In the genomic region with DNA sequence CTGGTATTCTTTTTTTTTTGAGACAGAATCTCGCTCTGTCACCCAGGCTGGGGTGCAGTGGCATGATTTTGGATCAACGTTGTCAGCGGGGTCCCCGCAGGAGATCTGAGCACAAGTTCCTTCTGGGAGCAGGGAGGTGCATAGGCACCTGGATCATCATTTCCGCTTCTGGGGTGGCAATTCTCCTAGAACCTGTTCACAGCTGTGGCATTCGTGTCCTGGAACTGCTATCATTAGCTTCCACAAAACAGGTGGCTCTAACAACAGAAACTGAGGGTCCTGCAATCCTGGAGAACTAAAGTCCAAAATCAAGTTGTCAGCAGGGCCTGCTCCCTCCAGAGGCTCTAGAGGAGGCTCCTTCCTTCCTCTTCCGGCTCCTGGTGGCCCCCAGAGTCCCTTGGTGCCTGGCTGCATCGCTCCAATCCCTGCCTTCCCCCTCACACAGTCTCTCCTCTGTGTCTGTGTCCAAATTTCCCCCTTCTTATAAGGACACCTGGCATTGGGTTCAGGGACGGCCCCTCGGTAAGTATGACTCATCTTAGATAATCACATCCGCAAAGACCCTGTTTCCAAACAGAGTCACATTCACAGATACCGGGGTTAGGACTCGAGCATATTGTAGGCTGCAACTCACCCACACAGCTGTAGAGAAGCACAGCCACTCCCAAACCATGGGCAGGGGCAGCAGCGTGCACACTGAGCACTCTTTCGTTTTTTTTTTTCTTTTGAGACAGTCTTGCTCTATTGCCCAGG, we compare ENCODE assay signal across 1 cellular context.
TF ChIP-seq lines count a peak whose summit lies in the region.

No MANE protein-coding gene starts in this region.

TF ChIP-seq in HepG2, 621 proteins besides CTCF, POLR2A, EP300 and RAD21 (continued from another document and continues in another):
- TF ChIP-seq CBX2 (IDR thresholded peaks at IDR 0.05; ENCODE audit: low read depth, low read length) (no peak), CBX2 (CRISPR knock-in tag; IDR thresholded peaks at IDR 0.05; ENCODE audit: low read depth) (0 out of 2 replicates have a peak, but pooled peaks have one; percentile 30), ZNF580 (CRISPR knock-in tag; IDR thresholded peaks at IDR 0.05; ENCODE audit: borderline replicate concordance, low read depth) (no peak), NFIC (IDR thresholded peaks at IDR 0.05; ENCODE audit: low read length) (no peak), ZSCAN12 (CRISPR knock-in tag; IDR thresholded peaks at IDR 0.05) (no peak), MXD3 (CRISPR knock-in tag; IDR thresholded peaks at IDR 0.05) (no peak), CHCHD3 (CRISPR knock-in tag; IDR thresholded peaks at IDR 0.05) (no peak; the same call in 1 of the 2 replicates), TEAD3 (CRISPR knock-in tag; optimal IDR thresholded peaks at IDR 0.05; ENCODE audit: borderline replicate concordance) (peak; percentile 27), ZNF552 (CRISPR knock-in tag; IDR thresholded peaks at IDR 0.05; ENCODE audit: borderline replicate concordance) (no peak), TAF1 (CRISPR knock-in tag; IDR thresholded peaks at IDR 0.05) (no peak), ZUFSP (CRISPR knock-in tag; IDR thresholded peaks at IDR 0.05; ENCODE audit: borderline replicate concordance) (no peak), BRCA1 (CRISPR knock-in tag; IDR thresholded peaks at IDR 0.05) (no peak), HIVEP1 (CRISPR knock-in tag; IDR thresholded peaks at IDR 0.05) (no peak), ZBTB25 (CRISPR knock-in tag; IDR thresholded peaks at IDR 0.05) (no peak), ZNF24 (IDR thresholded peaks at IDR 0.05) (no peak), ZNF703 (CRISPR knock-in tag; IDR thresholded peaks at IDR 0.05; ENCODE audit: borderline replicate concordance) (no peak), HNRNPLL (IDR thresholded peaks at IDR 0.05; ENCODE audit: low read depth, low read length, poor library complexity, severe bottlenecking) (no peak), SSRP1 (CRISPR knock-in tag; IDR thresholded peaks at IDR 0.05) (no peak), MYNN (CRISPR knock-in tag; IDR thresholded peaks at IDR 0.05; ENCODE audit: low read depth) (no peak), SUZ12 (IDR thresholded peaks at IDR 0.05; ENCODE audit: low read depth, low read length) (no peak), KLF16 (CRISPR knock-in tag; IDR thresholded peaks at IDR 0.05) (no peak; a peak in 1 of 4 replicates), HDAC6 (IDR thresholded peaks at IDR 0.05; ENCODE audit: low read depth, low read length) (no peak), SOX6 (IDR thresholded peaks at IDR 0.05) (no peak), SOX6 (CRISPR knock-in tag; IDR thresholded peaks at IDR 0.05) (peak; percentile 52; the same call in 1 of the 2 replicates), ZNF34 (CRISPR knock-in tag; IDR thresholded peaks at IDR 0.05; ENCODE audit: borderline replicate concordance) (0 out of 2 replicates have a peak, but pooled peaks have one; percentile 44), POLR2G (IDR thresholded peaks at IDR 0.05; ENCODE audit: low read depth, low read length) (peak; percentile 58), RAD51 (IDR thresholded peaks at IDR 0.05; ENCODE audit: borderline replicate concordance) (no peak), ZNF670 (CRISPR knock-in tag; IDR thresholded peaks at IDR 0.05; ENCODE audit: borderline replicate concordance) (no peak), NFATC3 (CRISPR knock-in tag; IDR thresholded peaks at IDR 0.05) (no peak), CCAR2 (optimal IDR thresholded peaks at IDR 0.05; ENCODE audit: low read depth, low read length) (peak; percentile 12), PAX8 (CRISPR knock-in tag; IDR thresholded peaks at IDR 0.05; ENCODE audit: borderline replicate concordance) (no peak), BRF2 (CRISPR knock-in tag; IDR thresholded peaks at IDR 0.05) (no peak), ZNF496 (CRISPR knock-in tag; IDR thresholded peaks at IDR 0.05; ENCODE audit: insufficient replicate concordance) (no peak), ZNF274 (CRISPR knock-in tag; IDR thresholded peaks at IDR 0.05) (no peak)
- TF ChIP-seq, protein P1, sequence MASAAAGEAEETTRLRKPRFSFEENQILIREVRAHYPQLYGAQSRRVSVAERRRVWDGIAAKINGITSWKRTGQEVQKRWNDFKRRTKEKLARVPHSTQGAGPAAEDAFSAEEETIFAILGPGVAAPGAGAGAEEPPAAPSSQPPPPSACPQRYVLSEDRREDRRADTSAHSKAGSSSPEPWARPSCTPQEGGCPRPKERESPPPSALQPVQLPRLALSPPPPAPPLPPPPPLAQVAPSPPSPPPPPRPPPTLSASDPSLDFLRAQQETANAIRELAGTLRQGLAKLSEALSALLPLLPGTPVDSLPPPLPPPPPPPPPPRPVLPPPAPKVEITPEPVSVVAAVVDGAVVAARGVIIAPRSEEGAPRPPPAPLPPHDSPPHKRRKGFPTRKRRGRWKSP (CRISPR knock-in tag; IDR thresholded peaks at IDR 0.05): 0 out of 2 replicates have a peak, but pooled peaks have one; percentile 45
- TF ChIP-seq, protein P2, sequence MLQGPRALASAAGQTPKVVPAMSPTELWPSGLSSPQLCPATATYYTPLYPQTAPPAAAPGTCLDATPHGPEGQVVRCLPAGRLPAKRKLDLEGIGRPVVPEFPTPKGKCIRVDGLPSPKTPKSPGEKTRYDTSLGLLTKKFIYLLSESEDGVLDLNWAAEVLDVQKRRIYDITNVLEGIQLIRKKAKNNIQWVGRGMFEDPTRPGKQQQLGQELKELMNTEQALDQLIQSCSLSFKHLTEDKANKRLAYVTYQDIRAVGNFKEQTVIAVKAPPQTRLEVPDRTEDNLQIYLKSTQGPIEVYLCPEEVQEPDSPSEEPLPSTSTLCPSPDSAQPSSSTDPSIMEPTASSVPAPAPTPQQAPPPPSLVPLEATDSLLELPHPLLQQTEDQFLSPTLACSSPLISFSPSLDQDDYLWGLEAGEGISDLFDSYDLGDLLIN (CRISPR knock-in tag; IDR thresholded peaks at IDR 0.05; ENCODE audit: borderline replicate concordance): no peak
- TF ChIP-seq, protein P3, sequence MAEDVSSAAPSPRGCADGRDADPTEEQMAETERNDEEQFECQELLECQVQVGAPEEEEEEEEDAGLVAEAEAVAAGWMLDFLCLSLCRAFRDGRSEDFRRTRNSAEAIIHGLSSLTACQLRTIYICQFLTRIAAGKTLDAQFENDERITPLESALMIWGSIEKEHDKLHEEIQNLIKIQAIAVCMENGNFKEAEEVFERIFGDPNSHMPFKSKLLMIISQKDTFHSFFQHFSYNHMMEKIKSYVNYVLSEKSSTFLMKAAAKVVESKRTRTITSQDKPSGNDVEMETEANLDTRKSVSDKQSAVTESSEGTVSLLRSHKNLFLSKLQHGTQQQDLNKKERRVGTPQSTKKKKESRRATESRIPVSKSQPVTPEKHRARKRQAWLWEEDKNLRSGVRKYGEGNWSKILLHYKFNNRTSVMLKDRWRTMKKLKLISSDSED (CRISPR knock-in tag; IDR thresholded peaks at IDR 0.05): no peak
- TF ChIP-seq, protein P4, sequence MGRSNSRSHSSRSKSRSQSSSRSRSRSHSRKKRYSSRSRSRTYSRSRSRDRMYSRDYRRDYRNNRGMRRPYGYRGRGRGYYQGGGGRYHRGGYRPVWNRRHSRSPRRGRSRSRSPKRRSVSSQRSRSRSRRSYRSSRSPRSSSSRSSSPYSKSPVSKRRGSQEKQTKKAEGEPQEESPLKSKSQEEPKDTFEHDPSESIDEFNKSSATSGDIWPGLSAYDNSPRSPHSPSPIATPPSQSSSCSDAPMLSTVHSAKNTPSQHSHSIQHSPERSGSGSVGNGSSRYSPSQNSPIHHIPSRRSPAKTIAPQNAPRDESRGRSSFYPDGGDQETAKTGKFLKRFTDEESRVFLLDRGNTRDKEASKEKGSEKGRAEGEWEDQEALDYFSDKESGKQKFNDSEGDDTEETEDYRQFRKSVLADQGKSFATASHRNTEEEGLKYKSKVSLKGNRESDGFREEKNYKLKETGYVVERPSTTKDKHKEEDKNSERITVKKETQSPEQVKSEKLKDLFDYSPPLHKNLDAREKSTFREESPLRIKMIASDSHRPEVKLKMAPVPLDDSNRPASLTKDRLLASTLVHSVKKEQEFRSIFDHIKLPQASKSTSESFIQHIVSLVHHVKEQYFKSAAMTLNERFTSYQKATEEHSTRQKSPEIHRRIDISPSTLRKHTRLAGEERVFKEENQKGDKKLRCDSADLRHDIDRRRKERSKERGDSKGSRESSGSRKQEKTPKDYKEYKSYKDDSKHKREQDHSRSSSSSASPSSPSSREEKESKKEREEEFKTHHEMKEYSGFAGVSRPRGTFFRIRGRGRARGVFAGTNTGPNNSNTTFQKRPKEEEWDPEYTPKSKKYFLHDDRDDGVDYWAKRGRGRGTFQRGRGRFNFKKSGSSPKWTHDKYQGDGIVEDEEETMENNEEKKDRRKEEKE (IDR thresholded peaks at IDR 0.05): no peak
- TF ChIP-seq, protein P5, sequence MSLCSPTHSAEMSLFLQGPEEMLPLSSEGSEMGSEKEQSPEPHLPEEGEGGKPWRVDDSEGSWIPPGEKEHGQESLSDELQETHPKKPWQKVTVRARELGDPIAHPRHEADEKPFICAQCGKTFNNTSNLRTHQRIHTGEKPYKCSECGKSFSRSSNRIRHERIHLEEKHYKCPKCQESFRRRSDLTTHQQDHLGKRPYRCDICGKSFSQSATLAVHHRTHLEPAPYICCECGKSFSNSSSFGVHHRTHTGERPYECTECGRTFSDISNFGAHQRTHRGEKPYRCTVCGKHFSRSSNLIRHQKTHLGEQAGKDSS (CRISPR knock-in tag; IDR thresholded peaks at IDR 0.05; ENCODE audit: borderline replicate concordance, low read depth): no peak; the same call in 1 of the 2 replicates
- TF ChIP-seq, protein P6, sequence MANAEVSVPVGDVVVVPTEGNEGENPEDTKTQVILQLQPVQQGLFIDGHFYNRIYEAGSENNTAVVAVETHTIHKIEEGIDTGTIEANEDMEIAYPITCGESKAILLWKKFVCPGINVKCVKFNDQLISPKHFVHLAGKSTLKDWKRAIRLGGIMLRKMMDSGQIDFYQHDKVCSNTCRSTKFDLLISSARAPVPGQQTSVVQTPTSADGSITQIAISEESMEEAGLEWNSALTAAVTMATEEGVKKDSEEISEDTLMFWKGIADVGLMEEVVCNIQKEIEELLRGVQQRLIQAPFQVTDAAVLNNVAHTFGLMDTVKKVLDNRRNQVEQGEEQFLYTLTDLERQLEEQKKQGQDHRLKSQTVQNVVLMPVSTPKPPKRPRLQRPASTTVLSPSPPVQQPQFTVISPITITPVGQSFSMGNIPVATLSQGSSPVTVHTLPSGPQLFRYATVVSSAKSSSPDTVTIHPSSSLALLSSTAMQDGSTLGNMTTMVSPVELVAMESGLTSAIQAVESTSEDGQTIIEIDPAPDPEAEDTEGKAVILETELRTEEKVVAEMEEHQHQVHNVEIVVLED (CRISPR knock-in tag; IDR thresholded peaks at IDR 0.05; ENCODE audit: borderline replicate concordance): no peak
- TF ChIP-seq, protein P7, sequence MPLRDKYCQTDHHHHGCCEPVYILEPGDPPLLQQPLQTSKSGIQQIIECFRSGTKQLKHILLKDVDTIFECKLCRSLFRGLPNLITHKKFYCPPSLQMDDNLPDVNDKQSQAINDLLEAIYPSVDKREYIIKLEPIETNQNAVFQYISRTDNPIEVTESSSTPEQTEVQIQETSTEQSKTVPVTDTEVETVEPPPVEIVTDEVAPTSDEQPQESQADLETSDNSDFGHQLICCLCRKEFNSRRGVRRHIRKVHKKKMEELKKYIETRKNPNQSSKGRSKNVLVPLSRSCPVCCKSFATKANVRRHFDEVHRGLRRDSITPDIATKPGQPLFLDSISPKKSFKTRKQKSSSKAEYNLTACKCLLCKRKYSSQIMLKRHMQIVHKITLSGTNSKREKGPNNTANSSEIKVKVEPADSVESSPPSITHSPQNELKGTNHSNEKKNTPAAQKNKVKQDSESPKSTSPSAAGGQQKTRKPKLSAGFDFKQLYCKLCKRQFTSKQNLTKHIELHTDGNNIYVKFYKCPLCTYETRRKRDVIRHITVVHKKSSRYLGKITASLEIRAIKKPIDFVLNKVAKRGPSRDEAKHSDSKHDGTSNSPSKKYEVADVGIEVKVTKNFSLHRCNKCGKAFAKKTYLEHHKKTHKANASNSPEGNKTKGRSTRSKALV (CRISPR knock-in tag; IDR thresholded peaks at IDR 0.05): no peak
